ENCODE assay signal across 27 cellular contexts in genomic region chr6:131762984-131763383, GRCh38. TPM values are rescaled to one million over a fixed set of nuclear protein-coding genes. Genes with fewer than 3 reads are reported as not detected.
A peak's percentile ranks its signal among the peaks of the same experiment; 100 is the strongest.
DNase-seq lines count a peak whose midpoint lies in the region; ATAC-seq, FAIRE-seq and TF ChIP-seq lines count a peak whose summit lies in the region.
"Had no signal": no experiment of that assay in that cellular context is flagged by ENCODE, and none has a peak within 500 bp of the region (broad histone marks: within the 10 kb centered on the region; RNA-seq: fewer than 3 reads in every experiment).

No MANE protein-coding gene starts in this region.

- H4K91ac ChIP-seq in mesenchymal stem cell (ENCODE audit: low read length): no peak overlapping the region

- H2AFZ ChIP-seq in GM23248: no peak overlapping the region
- H2AFZ ChIP-seq in astrocyte (ENCODE audit: low read depth, low read length): no peak overlapping the region
- H2AFZ ChIP-seq in mesenchymal stem cell (ENCODE audit: low read depth, low read length): no peak overlapping the region
- no peak overlapping the region for H2AFZ ChIP-seq in hepatocyte
- H2AFZ ChIP-seq: GM23338 had no signal

- no peak overlapping the region for H4K8ac ChIP-seq in mesenchymal stem cell (ENCODE audit: low read length)

- H3K4me1 Mint-ChIP-seq in astrocyte (ENCODE audit: low read depth, unreplicated experiment): peaks cover 38% of the 10 kb centered on the region
- no peaks in the 10 kb centered on the region for H3K4me1 Mint-ChIP-seq in T-helper 2 cell treated with Interferon-gamma antibody and Interleukin-4, amounts not matched to agents 5 μg/mL and 100 μg/mL, for 36 hours (ENCODE audit: low read depth)
- H3K4me1 Mint-ChIP-seq: CD4-positive, alpha-beta memory T cell had no signal

- H3K9me3 ChIP-seq in GM23248 (ENCODE audit: low read depth) (no peaks in the 10 kb centered on the region), astrocyte (ENCODE audit: insufficient read depth, low read depth, low read length) (no peaks in the 10 kb centered on the region), mesenchymal stem cell (ENCODE audit: control insufficient read depth, low read length) (no peaks in the 10 kb centered on the region), hepatocyte (ENCODE audit: low read depth) (no peaks in the 10 kb centered on the region)
- H3K9me3 ChIP-seq: BLaER1 treated with 17β-estradiol and CSF1 and Interleukin-3, amounts not matched to agents 10 nM and 100 nM; Caco-2; SJSA1 had no signal

- H2BK5ac ChIP-seq in mesenchymal stem cell (ENCODE audit: low read depth, low read length, poor library complexity, severe bottlenecking): no peak overlapping the region

- no peak overlapping the region for H2AK5ac ChIP-seq in mesenchymal stem cell (ENCODE audit: low read length, severe bottlenecking)

- H3K9me2 ChIP-seq in GM23248 (ENCODE audit: insufficient read depth) (no peaks in the 10 kb centered on the region), hepatocyte (replicated peaks; ENCODE audit: insufficient read depth) (no peaks in the 10 kb centered on the region)

- no peak overlapping the region for H2BK120ac ChIP-seq in mesenchymal stem cell (ENCODE audit: low read depth, low read length)

- no peaks in the 10 kb centered on the region for H3K27me3 Mint-ChIP-seq in astrocyte (ENCODE audit: low read depth, unreplicated experiment)
- H3K27me3 Mint-ChIP-seq in T-helper 2 cell treated with Interferon-gamma antibody and Interleukin-4, amounts not matched to agents 5 μg/mL and 100 μg/mL, for 36 hours (ENCODE audit: low read depth): peaks cover 37% of the 10 kb centered on the region

- H3F3A ChIP-seq in GM23248 (ENCODE audit: insufficient read depth): peaks cover 58% of the 10 kb centered on the region

- H3K27ac ChIP-seq in GM23248: no peak overlapping the region
- no peak overlapping the region for H3K27ac ChIP-seq in astrocyte (ENCODE audit: low read depth, low read length)
- no peak overlapping the region for H3K27ac ChIP-seq in mesenchymal stem cell (ENCODE audit: low read length, poor library complexity, severe bottlenecking)
- no peak overlapping the region for H3K27ac ChIP-seq in hepatocyte
- H3K27ac ChIP-seq: BLaER1 treated with 17β-estradiol and CSF1 and Interleukin-3, amounts not matched to agents 10 nM and 100 nM; HL-60; SJSA1 had no signal

- H3K27me3 ChIP-seq in GM23248 (replicated peaks; ENCODE audit: insufficient read depth) (no peaks in the 10 kb centered on the region), astrocyte (ENCODE audit: insufficient read depth, low read length) (no peaks in the 10 kb centered on the region), mesenchymal stem cell (ENCODE audit: control insufficient read depth in 1 of 2, insufficient read depth in 1 of 2, low read length in 2 of 2) (no peaks in the 10 kb centered on the region), hepatocyte (no peaks in the 10 kb centered on the region)
- H3K27me3 ChIP-seq: BLaER1 treated with 17β-estradiol and CSF1 and Interleukin-3, amounts not matched to agents 10 nM and 100 nM; SJSA1 had no signal

- H3K79me2 ChIP-seq in GM23248 (ENCODE audit: insufficient read depth) (no peaks in the 10 kb centered on the region), astrocyte (ENCODE audit: insufficient read depth, low read length) (no peaks in the 10 kb centered on the region), hepatocyte (no peaks in the 10 kb centered on the region)

- H3K79me1 ChIP-seq in mesenchymal stem cell (replicated peaks; ENCODE audit: low read length, poor library complexity, severe bottlenecking): no peaks in the 10 kb centered on the region

- H3K36me3 ChIP-seq in GM23248 (ENCODE audit: low read depth): no peaks in the 10 kb centered on the region
- no peaks in the 10 kb centered on the region for H3K36me3 ChIP-seq in astrocyte (ENCODE audit: insufficient read depth, low read length)
- no peaks in the 10 kb centered on the region for H3K36me3 ChIP-seq in mesenchymal stem cell (ENCODE audit: control insufficient read depth in 1 of 2, insufficient read depth in 2 of 2, low read depth in 1 of 2, low read length in 2 of 2)
- no peaks in the 10 kb centered on the region for H3K36me3 ChIP-seq in hepatocyte (replicated peaks; ENCODE audit: insufficient read depth, low read depth)
- H3K36me3 ChIP-seq: BLaER1 treated with 17β-estradiol and CSF1 and Interleukin-3, amounts not matched to agents 10 nM and 100 nM; SJSA1 had no signal

- H2BK12ac ChIP-seq in mesenchymal stem cell (ENCODE audit: low read length in 2 of 2): no peak overlapping the region

- H3K23ac ChIP-seq in mesenchymal stem cell (ENCODE audit: low read length in 2 of 2): no peak overlapping the region

- no peak overlapping the region for H2BK15ac ChIP-seq in mesenchymal stem cell (ENCODE audit: low read depth, poor library complexity, severe bottlenecking)

- in situ Hi-C loops in GM23248 (cut with MboI): no loop called here

- H3K18ac ChIP-seq in mesenchymal stem cell (ENCODE audit: low read depth in 1 of 2, low read length in 2 of 2): no peak overlapping the region

- H3K14ac ChIP-seq in mesenchymal stem cell (ENCODE audit: low read length in 2 of 2): no peak overlapping the region

- H3K4me3 Mint-ChIP-seq in astrocyte (ENCODE audit: unreplicated experiment): no peak overlapping the region
- H3K4me3 Mint-ChIP-seq in T-helper 2 cell treated with Interferon-gamma antibody and Interleukin-4, amounts not matched to agents 5 μg/mL and 100 μg/mL, for 36 hours: no peak overlapping the region
- H3K4me3 Mint-ChIP-seq: CD4-positive, alpha-beta memory T cell; GM23338 had no signal

- H3K27ac Mint-ChIP-seq in astrocyte (ENCODE audit: unreplicated experiment): no peak overlapping the region
- no peak overlapping the region for H3K27ac Mint-ChIP-seq in T-helper 2 cell treated with Interferon-gamma antibody and Interleukin-4, amounts not matched to agents 5 μg/mL and 100 μg/mL, for 36 hours
- H3K27ac Mint-ChIP-seq: CD4-positive, alpha-beta memory T cell; GM23338 had no signal

- WGBS in GM23248 (ENCODE audit: low coverage in 1 of 2, low lambda C conversion rate in 2 of 2, missing lambda C conversion rate in 2 of 2), 2 experiments: 63 to 67% methylated on average over 2 of the region's 2 CpGs
- 93% methylated on average over 2 of the region's 2 CpGs for WGBS in mesenchymal stem cell
- 88% methylated on average over 2 of the region's 2 CpGs for WGBS in hepatocyte (ENCODE audit: low lambda C conversion rate, missing lambda C conversion rate)

- no peak overlapping the region for H3K4ac ChIP-seq in mesenchymal stem cell (ENCODE audit: low read depth in 1 of 2, low read length in 2 of 2)

- no peaks in the 10 kb centered on the region for H3K9me3 Mint-ChIP-seq in astrocyte (ENCODE audit: unreplicated experiment)
- H3K9me3 Mint-ChIP-seq in T-helper 2 cell treated with Interferon-gamma antibody and Interleukin-4, amounts not matched to agents 5 μg/mL and 100 μg/mL, for 36 hours: no peaks in the 10 kb centered on the region
- H3K9me3 Mint-ChIP-seq: CD4-positive, alpha-beta memory T cell; GM23338 had no signal

- TF ChIP-seq CTCF in astrocyte (IDR thresholded peaks at IDR 0.05; ENCODE audit: insufficient read depth, low read depth, low read length) (no peak), hepatocyte (IDR thresholded peaks at IDR 0.05; ENCODE audit: poor library complexity) (no peak)

- H3K4me2 ChIP-seq in GM23248 (ENCODE audit: unreplicated experiment): peak overlapping the region; percentile 10
- no peak overlapping the region for H3K4me2 ChIP-seq in astrocyte (ENCODE audit: low read length)
- no peak overlapping the region for H3K4me2 ChIP-seq in mesenchymal stem cell (ENCODE audit: low read length, poor library complexity, severe bottlenecking)
- no peak overlapping the region for H3K4me2 ChIP-seq in hepatocyte
- H3K4me2 ChIP-seq: BLaER1 treated with 17β-estradiol and CSF1 and Interleukin-3, amounts not matched to agents 10 nM and 100 nM; GM23338 had no signal

- FAIRE-seq in astrocyte (lab: Jason Lieb, UNC): peak; percentile 43
- FAIRE-seq: G401.6, GM12892, RCC 7860 had no signal

- DNase-seq in GM23248: peak; percentile 58
- peak; percentile 43 for DNase-seq in astrocyte (ENCODE audit: low read depth)
- DNase-seq in mesenchymal stem cell: peak; percentile 21
- DNase-seq in T-helper 2 cell treated with Interferon-gamma antibody and Interleukin-4, amounts not matched to agents 5 μg/mL and 100 μg/mL, for 36 hours (ENCODE audit: low spot score): no peak
- no peak for DNase-seq in activated T-cell treated with anti-CD3 and anti-CD28 coated beads for 4 hours
- DNase-seq in hepatocyte (ENCODE audit: low spot score): no peak
- DNase-seq: Caco-2; CD4-positive, alpha-beta memory T cell; DMS 273 treated with DMSO at 0.1 percent for 48 hours; DMS79 treated with DMSO at 0.1 percent for 48 hours; HCEC 1CT; KG1; NCI-H1105 treated with DMSO at 0.1 percent for 48 hours; NCI-H2029 treated with DMSO at 0.1 percent for 48 hours; NCI-H2171; NCI-H345; NCI-H524; NCI-H82 had no signal

- H3K4me3 ChIP-seq in GM23248 (no peak overlapping the region), astrocyte (ENCODE audit: insufficient read depth, low read depth, low read length) (no peak overlapping the region), mesenchymal stem cell (ENCODE audit: insufficient read depth in 1 of 2, low read depth in 1 of 2, low read length in 2 of 2) (no peak overlapping the region), hepatocyte (no peak overlapping the region)
- H3K4me3 ChIP-seq: BLaER1 treated with 17β-estradiol and CSF1 and Interleukin-3, amounts not matched to agents 10 nM and 100 nM; GM23338; SJSA1 had no signal

- H4K20me1 ChIP-seq in GM23248 (ENCODE audit: insufficient read depth) (no peaks in the 10 kb centered on the region), astrocyte (ENCODE audit: insufficient read depth, low read length) (no peaks in the 10 kb centered on the region), hepatocyte (ENCODE audit: insufficient read depth, poor library complexity, severe bottlenecking) (no peaks in the 10 kb centered on the region)
- H4K20me1 ChIP-seq: BLaER1 treated with 17β-estradiol and CSF1 and Interleukin-3, amounts not matched to agents 10 nM and 100 nM had no signal

- H3K4me1 ChIP-seq in GM23248 (ENCODE audit: insufficient read depth) (peaks cover 78% of the 10 kb centered on the region), astrocyte (ENCODE audit: insufficient read depth, low read length) (peaks cover 19% of the 10 kb centered on the region), mesenchymal stem cell (ENCODE audit: control insufficient read depth, insufficient read depth, low read depth, low read length) (no peaks in the 10 kb centered on the region), hepatocyte (ENCODE audit: insufficient read depth) (peaks cover 7% of the 10 kb centered on the region)
- H3K4me1 ChIP-seq: BLaER1 treated with 17β-estradiol and CSF1 and Interleukin-3, amounts not matched to agents 10 nM and 100 nM; Caco-2 had no signal

- ATAC-seq in GM18858 (IDR thresholded peaks at IDR 0.05; ENCODE audit: unreplicated experiment): no peak
- ATAC-seq: GM23338 had no signal

- H3K36me3 Mint-ChIP-seq in astrocyte (ENCODE audit: low read depth, unreplicated experiment): no peaks in the 10 kb centered on the region
- H3K36me3 Mint-ChIP-seq in T-helper 2 cell treated with Interferon-gamma antibody and Interleukin-4, amounts not matched to agents 5 μg/mL and 100 μg/mL, for 36 hours (ENCODE audit: low read depth): no peaks in the 10 kb centered on the region
- H3K36me3 Mint-ChIP-seq: CD4-positive, alpha-beta memory T cell had no signal

- H3K9ac ChIP-seq in GM23248 (no peak overlapping the region), astrocyte (ENCODE audit: low read length) (no peak overlapping the region), mesenchymal stem cell (ENCODE audit: low read length) (no peak overlapping the region)
- H3K9ac ChIP-seq: BLaER1 treated with 17β-estradiol and CSF1 and Interleukin-3, amounts not matched to agents 10 nM and 100 nM had no signal

RNA-seq across cellular contexts. Expression of gene ENPP1, which starts 44.8 kb away (rescaled TPM):
- 53.7 and 60.4 TPM in 2 replicates for total RNA-seq in GM23248 (2014; rRNA removed; shearing (Covaris generic))
- 34.2 and 36.3 TPM in 2 replicates for polyA plus RNA-seq in GM23248 (2016; fragmentation: Nextera tagmentation; extraction: Ambion mirVana)
- 7.1 and 8.9 TPM in 2 replicates for total RNA-seq in astrocyte
- polyA plus RNA-seq in mesenchymal stem cell (2013, experiment 1 of 2): 2.5 TPM
- 2.6 TPM for polyA plus RNA-seq in mesenchymal stem cell (2013, experiment 2 of 2)
- total RNA-seq in hepatocyte: 86.9 and 91.4 TPM in 2 replicates
- polyA plus RNA-seq in hepatocyte: 74.7 and 81.5 TPM in 2 replicates

RNA-seq across cellular contexts. Expression of gene CTAGE9, which starts 52.2 kb away (rescaled TPM):
- total RNA-seq in GM23248 (2014; rRNA removed; shearing (Covaris generic)): not detected in 2 replicates
- polyA plus RNA-seq in GM23248 (2016; fragmentation: Nextera tagmentation; extraction: Ambion mirVana) (not detected in 2 replicates), hepatocyte (not detected in 2 replicates)
- total RNA-seq in astrocyte (not detected in 2 replicates), hepatocyte (0.20 and 0.80 TPM in 2 replicates)
- not detected for polyA plus RNA-seq in mesenchymal stem cell (2013, experiment 1 of 2)
- polyA plus RNA-seq in mesenchymal stem cell (2013, experiment 2 of 2): not detected
- total RNA-seq: Caco-2; CD4-positive, alpha-beta memory T cell; HT-29 had no signal
- polyA plus RNA-seq: CD4-positive, alpha-beta memory T cell had no signal

Comparison
In these comparisons a context has a peak if more than half of its experiments do, and no peak if none do; other contexts are left out.
1. DNase-seq: peak in GM23248 (single experiment), astrocyte (single experiment) and mesenchymal stem cell (single experiment); none in T-helper 2 cell treated with Interferon-gamma antibody and Interleukin-4, amounts not matched to agents 5 μg/mL and 100 μg/mL, for 36 hours (single experiment), activated T-cell treated with anti-CD3 and anti-CD28 coated beads for 4 hours (single experiment) and hepatocyte (single experiment).